Comparison of ENCODE assay signal across 8 cellular contexts in the genomic region with DNA sequence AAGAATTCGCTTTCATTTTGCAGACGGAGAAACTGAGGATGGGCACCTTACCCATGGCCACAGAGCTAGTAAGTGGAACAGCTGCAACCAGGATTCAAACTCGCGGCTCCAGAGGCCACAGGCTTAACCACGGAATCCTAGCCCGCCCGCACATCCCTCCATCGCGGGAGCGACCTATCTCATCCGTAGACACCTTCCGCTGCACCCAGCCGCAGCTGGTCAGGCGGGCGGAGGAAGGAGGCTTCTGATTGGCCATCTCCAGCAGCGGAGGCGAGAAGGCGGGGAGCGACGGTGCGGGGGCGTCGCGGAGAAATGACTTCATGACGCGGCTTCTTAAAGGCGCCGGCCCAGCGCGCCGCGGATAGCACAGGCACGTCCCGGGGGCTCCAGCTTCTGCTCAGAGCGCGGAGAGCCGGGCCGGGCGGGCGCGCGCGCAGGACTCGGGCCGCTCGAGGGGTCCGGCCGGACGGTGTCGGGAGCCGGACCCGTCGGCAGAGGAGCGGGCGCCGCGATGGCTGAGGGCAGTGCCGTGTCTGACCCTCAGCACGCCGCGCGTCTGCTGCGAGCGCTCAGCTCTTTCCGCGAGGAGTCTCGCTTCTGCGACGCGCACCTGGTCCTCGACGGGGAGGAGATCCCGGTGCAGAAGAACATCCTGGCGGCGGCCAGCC. TPM values are rescaled to one million over a fixed set of nuclear protein-coding genes. Genes with fewer than 3 reads are reported as not detected.
A peak's percentile ranks its signal among the peaks of the same experiment; 100 is the strongest.
DNase-seq lines count a peak whose midpoint lies in the region; ATAC-seq, FAIRE-seq and TF ChIP-seq lines count a peak whose summit lies in the region.

A gene with protein sequence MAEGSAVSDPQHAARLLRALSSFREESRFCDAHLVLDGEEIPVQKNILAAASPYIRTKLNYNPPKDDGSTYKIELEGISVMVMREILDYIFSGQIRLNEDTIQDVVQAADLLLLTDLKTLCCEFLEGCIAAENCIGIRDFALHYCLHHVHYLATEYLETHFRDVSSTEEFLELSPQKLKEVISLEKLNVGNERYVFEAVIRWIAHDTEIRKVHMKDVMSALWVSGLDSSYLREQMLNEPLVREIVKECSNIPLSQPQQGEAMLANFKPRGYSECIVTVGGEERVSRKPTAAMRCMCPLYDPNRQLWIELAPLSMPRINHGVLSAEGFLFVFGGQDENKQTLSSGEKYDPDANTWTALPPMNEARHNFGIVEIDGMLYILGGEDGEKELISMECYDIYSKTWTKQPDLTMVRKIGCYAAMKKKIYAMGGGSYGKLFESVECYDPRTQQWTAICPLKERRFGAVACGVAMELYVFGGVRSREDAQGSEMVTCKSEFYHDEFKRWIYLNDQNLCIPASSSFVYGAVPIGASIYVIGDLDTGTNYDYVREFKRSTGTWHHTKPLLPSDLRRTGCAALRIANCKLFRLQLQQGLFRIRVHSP (plus strand): TSS at position 360 of the 668 bp plus-strand sequence. CDS start 152 bp downstream, at position 512.

- H3K4me3 ChIP-seq in BE2C (ENCODE audit: low read depth, low read length): peak within 1 kb of the TSS; percentile 82
- peak within 1 kb of the TSS; percentile 88 for H3K4me3 ChIP-seq in choroid plexus epithelial cell (ENCODE audit: low read depth, low read length)
- H3K4me3 ChIP-seq in kidney epithelial cell (ENCODE audit: low read depth, low read length): peak within 1 kb of the TSS; percentile 93

- H3K27me3 ChIP-seq in BE2C (no peaks in the 10 kb centered on the region), kidney epithelial cell (ENCODE audit: control insufficient read depth, insufficient read depth, low read length) (no peaks in the 10 kb centered on the region)

- FAIRE-seq in GM19239 (lab: Jason Lieb, UNC): peak; percentile 97

- no peak for TF ChIP-seq CTCF in BE2C (IDR thresholded peaks at IDR 0.05; ENCODE audit: low read depth, low read length)
- no peak for TF ChIP-seq CTCF in choroid plexus epithelial cell (conservative IDR thresholded peaks at IDR 0.05; ENCODE audit: low read depth, low read length)
- no peak for TF ChIP-seq CTCF in kidney epithelial cell (IDR thresholded peaks at IDR 0.05; ENCODE audit: insufficient read depth, low read length, poor library complexity, severe bottlenecking)

- no peaks in the 10 kb centered on the region for H3K4me1 ChIP-seq in BE2C

- DNase-seq in BE2C: peak; percentile 97
- peak; percentile 94 for DNase-seq in GM19239 (ENCODE audit: insufficient read length, low spot score)
- peak; percentile 77 for DNase-seq in NCI-H510A treated with DMSO at 0.1 percent for 48 hours (lab: John Stamatoyannopoulos, UW)
- peak; percentile 93 for DNase-seq in activated CD4-positive, alpha-beta T cell treated with anti-CD3 and anti-CD28 coated beads for 4 hours
- DNase-seq in choroid plexus epithelial cell (ENCODE audit: low read depth): peak; percentile 98
- DNase-seq in kidney epithelial cell (ENCODE audit: low read depth): peak; percentile 88
- DNase-seq in stimulated activated CD4-positive, alpha-beta T cell treated with anti-CD3 and anti-CD28 coated beads, Interleukin-15, amount 100 ng/mL, for 24 hours: peak; percentile 96

- H3K9me3 ChIP-seq in BE2C: no peaks in the 10 kb centered on the region

- ATAC-seq in HG03442 (IDR thresholded peaks at IDR 0.05; ENCODE audit: unreplicated experiment): peak; percentile 95

- H3K36me3 ChIP-seq in BE2C (no peaks in the 10 kb centered on the region), kidney epithelial cell (ENCODE audit: control insufficient read depth, insufficient read depth, low read length) (no peaks in the 10 kb centered on the region)

RNA-seq across cellular contexts. Expression of the gene that starts here (rescaled TPM):
- polyA plus RNA-seq in BE2C (2012; ENCODE audit: insufficient read depth, insufficient read length, low read depth): 1.8 TPM
- total RNA-seq in kidney epithelial cell: 9.7 and 12.5 TPM in 2 replicates

Comparison
In these comparisons a context has a peak if more than half of its experiments do, and no peak if none do; other contexts are left out.
1. Peak in every context shown above with its lines: DNase-seq, ATAC-seq and H3K4me3 ChIP-seq.